Comparison of ENCODE assay signal across 30 cellular contexts in the genomic region with DNA sequence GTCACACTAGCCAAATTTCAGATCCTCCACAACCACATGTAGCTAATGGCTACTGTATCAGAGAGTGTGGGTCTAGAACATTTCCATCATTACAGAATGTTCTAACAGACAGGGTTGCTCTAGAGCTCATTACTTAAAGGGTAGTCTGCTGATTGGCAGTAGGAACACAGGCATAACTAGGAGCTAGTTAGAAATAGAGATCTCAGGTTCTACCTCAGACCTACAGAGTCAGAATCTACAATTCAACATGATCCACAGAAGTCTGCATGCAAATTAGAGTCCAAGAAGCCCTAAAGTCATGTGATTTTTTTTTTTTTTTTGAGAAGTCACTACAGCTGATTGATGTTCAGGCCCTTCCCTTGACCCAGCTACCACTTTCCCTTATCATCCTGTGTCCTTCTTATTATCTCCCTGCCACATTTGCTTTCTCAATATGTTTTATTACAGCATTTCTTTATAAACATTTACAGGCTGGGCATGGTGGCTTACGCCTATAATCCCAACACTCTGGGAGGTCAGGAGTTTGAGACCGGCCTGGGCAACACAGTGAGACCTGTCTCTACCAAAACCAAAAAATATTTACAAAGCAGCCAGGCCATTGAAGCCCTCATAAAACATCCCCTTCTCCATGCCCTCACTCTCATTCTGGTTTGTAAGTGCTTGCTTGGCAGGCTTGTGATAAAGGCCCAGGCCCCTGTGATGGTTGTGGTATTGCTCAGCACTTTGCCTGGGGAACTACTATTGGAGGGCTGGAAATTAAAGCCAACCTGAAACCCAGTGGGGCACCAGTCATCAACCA.
"Had no signal": no experiment of that assay in that cellular context is flagged by ENCODE, and none has a peak within 500 bp of the region (broad histone marks: within the 10 kb centered on the region; RNA-seq: fewer than 3 reads in every experiment).

No MANE protein-coding gene starts in this region.

- H3K27ac Mint-ChIP-seq: immature natural killer cell; naive thymus-derived CD8-positive, alpha-beta T cell; nephron progenitor cell; stimulated activated naive CD8-positive, alpha-beta T cell treated with anti-CD3 and anti-CD28 coated beads, Interleukin-15, amount 100 ng/mL, for 72 hours had no signal

- H3K9me3 Mint-ChIP-seq: immature natural killer cell had no signal

- H3K4me1 ChIP-seq: prostate gland had no signal

- ATAC-seq: heart right ventricle; left colon; lower lobe of right lung; naive thymus-derived CD8-positive, alpha-beta T cell; sciatic nerve; stimulated activated naive CD8-positive, alpha-beta T cell treated with anti-CD3 and anti-CD28 coated beads, Interleukin-15, amount 100 ng/mL, for 72 hours had no signal

- H3K27me3 ChIP-seq: esophagus squamous epithelium, heart right ventricle, right atrium auricular region, suprapubic skin, transverse colon, vagina had no signal

- H3K4me3 ChIP-seq: esophagus squamous epithelium, heart right ventricle, left ventricle myocardium inferior, lower lobe of right lung, prostate gland, right atrium auricular region, smooth muscle cell, suprapubic skin, transverse colon, vagina had no signal

- DNase-seq: dermis blood vessel endothelial cell; effector memory CD4-positive, alpha-beta T cell; esophagus squamous epithelium; foreskin melanocyte; glutamatergic neuron; heart right ventricle; hypothalamus; immature natural killer cell; islet precursor cell; kidney glomerular epithelial cell; left colon; left ventricle myocardium inferior; lower lobe of right lung; naive thymus-derived CD8-positive, alpha-beta T cell; nephron progenitor cell; nucleus accumbens; stimulated activated CD4-positive, alpha-beta T cell treated with anti-CD3 and anti-CD28 coated beads, Interleukin-12 subunit alpha, Interleukin-12 subunit beta, amount 100 ng/mL, for 4 hours; stimulated activated CD4-positive, alpha-beta T cell treated with anti-CD3 and anti-CD28 coated beads, Interleukin-1b, Interleukin-23, amount 100 ng/mL, for 48 hours; stimulated activated CD4-positive, alpha-beta T cell treated with anti-CD3 and anti-CD28 coated beads, Interleukin-4, amount 100 ng/mL, for 1 hour; stimulated activated CD8-positive, alpha-beta memory T cell treated with anti-CD3 and anti-CD28 coated beads, Interleukin-4, amount 100 ng/mL, for 48 hours; stimulated activated naive CD4-positive, alpha-beta T cell; stimulated activated naive CD8-positive, alpha-beta T cell treated with anti-CD3 and anti-CD28 coated beads, Interleukin-15, amount 100 ng/mL, for 72 hours; transverse colon had no signal

- FAIRE-seq: endothelial cell of umbilical vein had no signal

- H3K27me3 Mint-ChIP-seq: stimulated activated naive CD8-positive, alpha-beta T cell treated with anti-CD3 and anti-CD28 coated beads, Interleukin-15, amount 100 ng/mL, for 72 hours had no signal

- H3K9me3 ChIP-seq: esophagus squamous epithelium, left ventricle myocardium inferior, lower lobe of right lung, prostate gland, right atrium auricular region, suprapubic skin, transverse colon, vagina had no signal

- H3K27ac ChIP-seq: esophagus squamous epithelium, heart right ventricle, left ventricle myocardium inferior, lower lobe of right lung, prostate gland, right atrium auricular region, suprapubic skin, transverse colon, vagina had no signal

- H3K36me3 ChIP-seq: esophagus squamous epithelium, heart right ventricle, left ventricle myocardium inferior, lower lobe of right lung, prostate gland, right atrium auricular region, suprapubic skin, transverse colon, vagina had no signal

- H3K4me3 Mint-ChIP-seq: immature natural killer cell; naive thymus-derived CD8-positive, alpha-beta T cell; nephron progenitor cell; stimulated activated naive CD8-positive, alpha-beta T cell treated with anti-CD3 and anti-CD28 coated beads, Interleukin-15, amount 100 ng/mL, for 72 hours had no signal
